16 cellular contexts compared by ENCODE assay signal in the genomic region with DNA sequence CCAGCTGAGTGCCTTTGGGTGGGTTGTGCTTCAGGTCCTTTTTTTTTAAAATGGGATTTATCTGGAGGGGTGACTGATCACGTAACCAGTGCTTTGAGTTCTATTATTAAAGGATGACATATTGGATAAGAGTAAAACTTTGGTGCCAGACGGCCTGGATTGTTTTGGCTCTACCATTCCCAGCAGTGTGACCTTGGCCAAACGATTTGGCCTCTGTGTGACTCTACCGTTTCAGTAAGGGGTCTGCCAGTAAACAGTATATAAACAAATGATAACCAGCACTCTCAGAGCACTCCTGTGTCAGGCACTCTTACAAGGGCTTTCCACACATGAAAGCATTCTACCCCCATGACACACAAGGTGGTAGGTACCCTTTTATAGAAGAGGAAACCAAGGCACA. TPM values are rescaled to one million over a fixed set of nuclear protein-coding genes. Genes with fewer than 3 reads are reported as not detected.
"Had no signal": no experiment of that assay in that cellular context is flagged by ENCODE, and none has a peak within 500 bp of the region (broad histone marks: within the 10 kb centered on the region; RNA-seq: fewer than 3 reads in every experiment).

No MANE protein-coding gene starts in this region.

- H3K9me3 ChIP-seq: Peyer's patch had no signal

- H3K4me3 ChIP-seq: cardiac muscle cell, Peyer's patch, SK-N-MC had no signal

- H3K36me3 ChIP-seq: brain microvascular endothelial cell, cardiac muscle cell, Peyer's patch had no signal

- DNase-seq: cerebellar nuclear complex, NCI-H1092, NCI-H2107, NCI-H510A had no signal

- H3K27ac ChIP-seq: brain microvascular endothelial cell, cardiac muscle cell, Peyer's patch, SK-N-MC, VCaP had no signal

RNA-seq across cellular contexts. Expression of a gene that starts 8.7 kb away (rescaled TPM):
- total RNA-seq: activated CD4-positive, alpha-beta memory T cell treated with anti-CD3 and anti-CD28 coated beads for 36 hours; activated CD4-positive, alpha-beta T cell treated with anti-CD3 and anti-CD28 coated beads, Interleukin-2, amount 10 ng/mL, durations not matched to agents 7 days and 5 days; activated T-cell treated with anti-CD3 and anti-CD28 coated beads, Interleukin-2, amount 50 U/mL, for 4 hours; astrocyte; cardiac muscle cell; LHCN-M2; M059J; Peyer's patch; T-helper 2 cell treated with Interferon-gamma antibody and Interleukin-4, amounts not matched to agents 100 ng/mL and 5 ng/mL, for 36 hours had no signal
- polyA plus RNA-seq: cardiac muscle cell had no signal

RNA-seq across cellular contexts. Expression of a gene that starts 56.8 kb away (rescaled TPM):
- total RNA-seq: activated CD4-positive, alpha-beta memory T cell treated with anti-CD3 and anti-CD28 coated beads for 36 hours; activated CD4-positive, alpha-beta T cell treated with anti-CD3 and anti-CD28 coated beads, Interleukin-2, amount 10 ng/mL, durations not matched to agents 7 days and 5 days; astrocyte; LHCN-M2; M059J; Peyer's patch; T-helper 2 cell treated with Interferon-gamma antibody and Interleukin-4, amounts not matched to agents 100 ng/mL and 5 ng/mL, for 36 hours had no signal
